Comparison of ENCODE assay signal across 8 cellular contexts in the genomic region with DNA sequence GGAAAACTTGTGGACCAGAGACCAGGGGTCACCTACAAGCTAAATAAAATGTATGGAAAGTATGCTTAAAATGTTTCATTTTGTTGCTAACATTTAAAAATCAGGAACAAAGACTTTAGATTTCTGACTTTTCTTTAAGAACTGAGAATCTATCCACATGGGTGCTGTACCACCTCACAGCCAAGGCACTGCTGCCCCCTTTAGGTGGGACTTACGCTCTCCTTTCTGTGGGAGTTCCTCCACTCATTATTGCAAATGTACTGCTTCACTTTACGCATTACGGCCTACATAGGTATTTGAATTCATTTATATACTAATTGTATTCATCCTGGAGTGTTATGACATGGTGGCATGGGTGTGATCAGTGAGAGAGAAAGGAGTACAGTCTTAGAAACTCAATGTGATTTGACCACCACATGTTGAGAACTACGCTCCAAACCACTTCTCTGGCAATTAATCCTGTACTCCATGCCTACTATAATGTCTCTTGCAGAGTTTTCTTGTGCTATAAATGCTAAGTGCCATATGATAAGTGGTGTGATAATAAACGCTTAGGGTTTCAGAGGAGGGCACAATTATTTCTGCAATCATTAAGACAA. TPM values are rescaled to one million over a fixed set of nuclear protein-coding genes. Genes with fewer than 3 reads are reported as not detected.
DNase-seq lines count a peak whose midpoint lies in the region; ATAC-seq and TF ChIP-seq lines count a peak whose summit lies in the region.

No MANE protein-coding gene starts in this region.

- in situ Hi-C loops in HAP-1 (cut with MboI; ENCODE audit: low sequenced_read_pairs) = no loop called here

- H3K4me1 ChIP-seq in HAP-1 (no peaks in the 10 kb centered on the region), spleen (peaks cover 0 to 4% (median 0%) of the 10 kb centered on the region in 6 donors)

- no peaks in the 10 kb centered on the region for H3K9me3 ChIP-seq in HAP-1
- no peaks in the 10 kb centered on the region for H3K9me3 ChIP-seq in spleen

- no peak for TF ChIP-seq POLR2A in spleen (IDR thresholded peaks at IDR 0.05)
- no peak for TF ChIP-seq POLR2A in GM18505 (IDR thresholded peaks at IDR 0.05; ENCODE audit: borderline replicate concordance, extremely low read depth, insufficient read depth, insufficient read length)

- 73 to 79% (median 75%) methylated on average over 5 of the region's 5 CpGs for WGBS in spleen, 5 donors

- H3K27me3 ChIP-seq in HAP-1 (ENCODE audit: low read depth) = no peaks in the 10 kb centered on the region
- peaks cover 0 to 23% (median 0%) of the 10 kb centered on the region in 7 donors for H3K27me3 ChIP-seq in spleen (replicated peaks in 1 of 7)

- no peak overlapping the region for H3K27ac ChIP-seq in spleen

- H3K27me3 Mint-ChIP-seq in activated T-cell treated with anti-CD3 and anti-CD28 coated beads, Interleukin-2, amount 50 U/mL, for 24 hours = peaks cover 2% of the 10 kb centered on the region

- no peak for ATAC-seq in GM18505 (IDR thresholded peaks at IDR 0.05; ENCODE audit: unreplicated experiment)

- H3K27ac Mint-ChIP-seq in activated T-cell treated with anti-CD3 and anti-CD28 coated beads, Interleukin-2, amount 50 U/mL, for 24 hours = no peak overlapping the region

- TF ChIP-seq CTCF in spleen (IDR thresholded peaks at IDR 0.05 in 8 of 11, conservative IDR thresholded peaks at IDR 0.05 in 3 of 11) = peak in 7 of 11 experiments; percentile 19 to 58 (median 39)

- H3K4me3 ChIP-seq in HAP-1 (no peak overlapping the region), spleen (no peak overlapping the region)

- intact Hi-C loops in head of caudate nucleus (cut with DNase I) = loop anchor here (10.0 kb wide), 1 partner anchor 91 kb away; a partner anchor contains a TSS
- intact Hi-C loops in spleen (cut with DNase I; ENCODE audit: low total_unique reads) = no loop called here

- H3K36me3 Mint-ChIP-seq in activated T-cell treated with anti-CD3 and anti-CD28 coated beads, Interleukin-2, amount 50 U/mL, for 24 hours (ENCODE audit: low read depth) = no peaks in the 10 kb centered on the region

- H3K4me1 Mint-ChIP-seq in activated T-cell treated with anti-CD3 and anti-CD28 coated beads, Interleukin-2, amount 50 U/mL, for 24 hours (ENCODE audit: low read depth) = no peaks in the 10 kb centered on the region

- DNase-seq in GDM1 (lab: John Stamatoyannopoulos, UW) = peak; percentile 31
- peak; percentile 60 to 83 for DNase-seq in HAP-1 (ENCODE audit: low spot score in 2 of 2)
- DNase-seq in NCI-H526 treated with DMSO at 0.1 percent for 48 hours (lab: John Stamatoyannopoulos, UW) = peak; percentile 2
- DNase-seq in activated T-cell treated with anti-CD3 and anti-CD28 coated beads, Interleukin-2, amount 50 U/mL, for 24 hours = peak; percentile 38
- DNase-seq in head of caudate nucleus = peak in 40 of 42 donors; percentile 32 to 85 (median 60)
- no peak for DNase-seq in spleen
- no peak for DNase-seq in NCI-H1930 (lab: John Stamatoyannopoulos, UW)

- H3K36me3 ChIP-seq in HAP-1 (replicated peaks) (no peaks in the 10 kb centered on the region), spleen (no peaks in the 10 kb centered on the region)

- no peak overlapping the region for H3K4me3 Mint-ChIP-seq in activated T-cell treated with anti-CD3 and anti-CD28 coated beads, Interleukin-2, amount 50 U/mL, for 24 hours

- no peaks in the 10 kb centered on the region for H3K9me3 Mint-ChIP-seq in activated T-cell treated with anti-CD3 and anti-CD28 coated beads, Interleukin-2, amount 50 U/mL, for 24 hours

RNA-seq across cellular contexts. Expression of a gene that starts 24.7 kb away (rescaled TPM):
- 10 to 100 TPM in 6 of 7 donors, 1 to 10 TPM in 1; 7.8 to 20.2 (median 16.2) TPM for total RNA-seq in spleen
- polyA plus RNA-seq in spleen = 10 to 100 TPM; 18.2 to 28.2 (median 22.0) TPM

RNA-seq across cellular contexts. Expression of a gene that starts 40.4 kb away (rescaled TPM):
- 10 to 100 TPM in 1 of 7 donors, 1 to 10 TPM in 6; 4.8 to 11.8 (median 7.8) TPM for total RNA-seq in spleen
- 1 to 10 TPM; 2.2 to 3.4 (median 3.4) TPM for polyA plus RNA-seq in spleen

RNA-seq across cellular contexts. Expression of a gene that starts 40.4 kb away (rescaled TPM):
- 1 to 10 TPM; 1.4 to 4.3 (median 2.5) TPM for total RNA-seq in spleen
- 1 to 10 TPM in 2 of 3 donors, under 1 TPM in 1; 0.93 to 2.3 (median 1.5) TPM for polyA plus RNA-seq in spleen

Comparison
In these comparisons a context has a peak if more than half of its experiments do, and no peak if none do; other contexts are left out.
1. DNase-seq: peak in GDM1 (single experiment), HAP-1 (2 of 2), NCI-H526 treated with DMSO at 0.1 percent for 48 hours (single experiment), activated T-cell treated with anti-CD3 and anti-CD28 coated beads, Interleukin-2, amount 50 U/mL, for 24 hours (single experiment) and head of caudate nucleus (40 of 42); none in spleen (single experiment) and NCI-H1930 (0 of 2).